ENCODE assay signal across 8 cellular contexts in genomic region chr11:43868852-43869567, GRCh38. TPM values are rescaled to one million over a fixed set of nuclear protein-coding genes. Genes with fewer than 3 reads are reported as not detected.
DNase-seq lines count a peak whose midpoint lies in the region; ATAC-seq, FAIRE-seq and TF ChIP-seq lines count a peak whose summit lies in the region.

No MANE protein-coding gene starts in this region.

- H3K27ac Mint-ChIP-seq in CD8-positive, alpha-beta memory T cell, result peak overlapping the region; percentile 67 to 93 (median 88)
- H3K27ac Mint-ChIP-seq in endothelial cell (ENCODE audit: unreplicated experiment), result no peak overlapping the region

- peak; percentile 100 for ATAC-seq in HG03139 (IDR thresholded peaks at IDR 0.05; ENCODE audit: unreplicated experiment)

- H3K27me3 Mint-ChIP-seq in CD8-positive, alpha-beta memory T cell, result peaks cover 18 to 38% of the 10 kb centered on the region in 2 donors
- H3K27me3 Mint-ChIP-seq in endothelial cell (ENCODE audit: unreplicated experiment), result peaks cover 5% of the 10 kb centered on the region

- H3K9me1 ChIP-seq in endothelial cell of umbilical vein (replicated peaks; ENCODE audit: control insufficient read depth, extremely low read depth, insufficient read depth, low read length), result no peaks in the 10 kb centered on the region

- H3K9me3 Mint-ChIP-seq in CD8-positive, alpha-beta memory T cell, result peaks cover 0 to under 1% (median 0%) of the 10 kb centered on the region in 5 donors
- H3K9me3 Mint-ChIP-seq in endothelial cell (ENCODE audit: unreplicated experiment), result no peaks in the 10 kb centered on the region

- H3K4me1 ChIP-seq in CD8-positive, alpha-beta memory T cell (ENCODE audit: insufficient read depth, low read length), result peaks cover 17% of the 10 kb centered on the region
- H3K4me1 ChIP-seq in endothelial cell of umbilical vein (ENCODE audit: control insufficient read depth, extremely low read depth, insufficient read depth, low read length), result peaks cover 2% of the 10 kb centered on the region

- H4K20me1 ChIP-seq in endothelial cell of umbilical vein (replicated peaks; ENCODE audit: control insufficient read depth, extremely low read depth, insufficient read depth, low read length), result no peaks in the 10 kb centered on the region

- no peak for TF ChIP-seq CTCF in endothelial cell of umbilical vein (IDR thresholded peaks at IDR 0.05; ENCODE audit: extremely low read depth in 1 of 2, insufficient read depth in 1 of 2, low read depth in 1 of 2, low read length in 2 of 2)
- TF ChIP-seq CTCF in endothelial cell (IDR thresholded peaks at IDR 0.05; ENCODE audit: unreplicated experiment), result no peak

- intact Hi-C loops in endothelial cell of umbilical vein (cut with micrococcal nuclease), result no loop called here

- H3K27me3 ChIP-seq in CD8-positive, alpha-beta memory T cell (ENCODE audit: insufficient read depth, low read length, poor library complexity, severe bottlenecking), result no peaks in the 10 kb centered on the region
- H3K27me3 ChIP-seq in endothelial cell of umbilical vein (ENCODE audit: control insufficient read depth in 2 of 2, insufficient read depth in 2 of 2, low read length in 2 of 2), result peaks cover 13 to 21% of the 10 kb centered on the region in 2 experiments

- peaks cover 19 to 24% (median 23%) of the 10 kb centered on the region in 3 donors for H3K4me1 Mint-ChIP-seq in CD8-positive, alpha-beta memory T cell
- no peaks in the 10 kb centered on the region for H3K4me1 Mint-ChIP-seq in endothelial cell (ENCODE audit: unreplicated experiment)

- TF ChIP-seq POLR2A in endothelial cell of umbilical vein (IDR thresholded peaks at IDR 0.05; ENCODE audit: low read depth, low read length), result no peak

- no TSS peak for BruUV-seq in endothelial cell of umbilical vein (replicated peaks; lab: Mats Ljungman, UMichigan)

- POLR2A ChIA-PET in CD8-positive, alpha-beta memory T cell (lab: Charles Lee), result interaction anchor here (0.6 to 0.8 kb wide), 2 partner anchors 12 to 233 kb away, joined by 3 read pairs; partner anchors contain the start of gene ALKBH3
- POLR2A ChIA-PET in endothelial cell of umbilical vein (lab: Charles Lee), result no interaction called here

- H3K4me3 Mint-ChIP-seq in CD8-positive, alpha-beta memory T cell, result peak overlapping the region; percentile 2 to 64 (median 57)
- no peak overlapping the region for H3K4me3 Mint-ChIP-seq in endothelial cell (ENCODE audit: unreplicated experiment)

- no peaks in the 10 kb centered on the region for H3K36me3 ChIP-seq in CD8-positive, alpha-beta memory T cell (ENCODE audit: insufficient read depth, low read length)
- no peaks in the 10 kb centered on the region for H3K36me3 ChIP-seq in endothelial cell of umbilical vein (ENCODE audit: control insufficient read depth in 2 of 2, extremely low read depth in 1 of 2, insufficient read depth in 2 of 2, low read length in 2 of 2)

- H3K9me3 ChIP-seq in CD8-positive, alpha-beta memory T cell (ENCODE audit: low read length), result no peaks in the 10 kb centered on the region
- no peaks in the 10 kb centered on the region for H3K9me3 ChIP-seq in endothelial cell of umbilical vein (replicated peaks; ENCODE audit: control insufficient read depth, insufficient read depth, low read length)

- H3K36me3 Mint-ChIP-seq in CD8-positive, alpha-beta memory T cell, result no peaks in the 10 kb centered on the region
- peaks cover 4% of the 10 kb centered on the region for H3K36me3 Mint-ChIP-seq in endothelial cell (ENCODE audit: low read depth, unreplicated experiment)

- H3K27ac ChIP-seq in CD8-positive, alpha-beta memory T cell (ENCODE audit: low read depth, low read length), result no peak overlapping the region
- H3K27ac ChIP-seq in endothelial cell of umbilical vein (ENCODE audit: insufficient read depth, low read depth, low read length), result no peak overlapping the region

- dilution Hi-C loops in endothelial cell of umbilical vein (cut with MboI; ENCODE audit: extremely low pct_ligation_motif_present, low sequenced_read_pairs), result no loop called here

- H2AFZ ChIP-seq in endothelial cell of umbilical vein (ENCODE audit: low read depth, low read length), result no peak overlapping the region

- peak in 3 of 5 donors; percentile 8 to 70 (median 49) for DNase-seq in CD8-positive, alpha-beta memory T cell
- DNase-seq in GM19239 (ENCODE audit: insufficient read length, low spot score) (peak; percentile 62), SIG-M5 (lab: John Stamatoyannopoulos, UW) (peak; percentile 86), endothelial cell of umbilical vein (ENCODE audit: low read depth, low spot score) (peak; percentile 13), endothelial cell (ENCODE audit: low spot score) (no peak), hippocampal formation (lab: John Stamatoyannopoulos, UW) (no peak)
- peak; percentile 54 for DNase-seq in stimulated activated CD4-positive, alpha-beta T cell treated with anti-CD3 and anti-CD28 coated beads, Interleukin-4, amount 100 ng/mL, for 24 hours

- H3K4me3 ChIP-seq in CD8-positive, alpha-beta memory T cell (ENCODE audit: low read length), result peak overlapping the region; percentile 19
- no peak overlapping the region for H3K4me3 ChIP-seq in endothelial cell of umbilical vein (replicated peaks in 1 of 3; ENCODE audit: insufficient read depth in 1 of 3, low read depth in 1 of 3, low read length in 3 of 3)

- H3K79me2 ChIP-seq in endothelial cell of umbilical vein (ENCODE audit: control insufficient read depth, insufficient read depth, low read length), result no peaks in the 10 kb centered on the region

- CTCF ChIA-PET in CD8-positive, alpha-beta memory T cell (lab: Charles Lee), result interaction anchor here (0.6 to 1.4 kb wide), 2 partner anchors 12 to 17 kb away, joined by 4 to 5 read pairs; no protein-coding TSS in a partner anchor
- CTCF ChIA-PET in endothelial cell of umbilical vein (lab: Charles Lee), result interaction anchor here (1.0 to 2.0 kb wide), 5 partner anchors 10 to 388 kb away, joined by 3 to 5 read pairs (median 3); no protein-coding TSS in a partner anchor

- H3K9ac ChIP-seq in endothelial cell of umbilical vein (replicated peaks; ENCODE audit: extremely low read depth, insufficient read depth, low read length), result no peak overlapping the region

- FAIRE-seq in GM19239 (lab: Jason Lieb, UNC), result peak; percentile 96
- FAIRE-seq in endothelial cell of umbilical vein (lab: Jason Lieb, UNC), result peak; percentile 12

- H3K4me2 ChIP-seq in endothelial cell of umbilical vein (ENCODE audit: insufficient read depth, low read length), result no peak overlapping the region

TF ChIP-seq in endothelial cell of umbilical vein, 7 proteins besides CTCF, POLR2A, EP300 and RAD21:
- TF ChIP-seq FOS (IDR thresholded peaks at IDR 0.05; ENCODE audit: borderline replicate concordance, insufficient read depth, low read length) (no peak), MAX (IDR thresholded peaks at IDR 0.05; ENCODE audit: insufficient read depth, insufficient read length) (no peak), JUN (IDR thresholded peaks at IDR 0.05; ENCODE audit: borderline replicate concordance, insufficient read depth, insufficient read length, low read depth) (peak; percentile 30), POLR2AphosphoS5 (IDR thresholded peaks at IDR 0.05; ENCODE audit: insufficient read depth, low read depth, low read length) (no peak)

RNA-seq across cellular contexts. Expression of gene ALKBH3, which starts 11.6 kb away (rescaled TPM):
- total RNA-seq in CD8-positive, alpha-beta memory T cell, result 10 to 100 TPM; 51.1 to 51.5 TPM
- polyA plus RNA-seq in CD8-positive, alpha-beta memory T cell, result 38.3 TPM
- total RNA-seq in endothelial cell of umbilical vein (32.3 and 34.7 TPM in 2 replicates), endothelial cell (ENCODE audit: unreplicated experiment) (27.3 TPM)
- polyA plus RNA-seq in endothelial cell of umbilical vein, result 23.0 and 28.0 TPM in 2 replicates
- polyA plus RNA-seq in endothelial cell of umbilical vein (2011; cell fraction: cytosol; rRNA removed), result 32.3 and 34.3 TPM in 2 replicates
- 30.4 and 31.7 TPM in 2 replicates for polyA plus RNA-seq in endothelial cell of umbilical vein (2011; cell fraction: nucleus; rRNA removed)
- polyA plus RNA-seq in endothelial cell of umbilical vein (2012), result 27.8 and 34.4 TPM in 2 replicates
- polyA minus RNA-seq in endothelial cell of umbilical vein, result 17.7 and 22.7 TPM in 2 replicates
- polyA minus RNA-seq in endothelial cell of umbilical vein (2011; cell fraction: cytosol; rRNA and poly(A)+ RNA removed), result 2.2 TPM
- polyA minus RNA-seq in endothelial cell of umbilical vein (2011; cell fraction: nucleus; rRNA and poly(A)+ RNA removed), result 11.3 and 14.6 TPM in 2 replicates

Comparison
In these comparisons a context has a peak if more than half of its experiments do, and no peak if none do; other contexts are left out.
1. DNase-seq: peak in CD8-positive, alpha-beta memory T cell (3 of 5), GM19239 (single experiment), SIG-M5 (single experiment), endothelial cell of umbilical vein (single experiment) and stimulated activated CD4-positive, alpha-beta T cell treated with anti-CD3 and anti-CD28 coated beads, Interleukin-4, amount 100 ng/mL, for 24 hours (single experiment); none in endothelial cell (single experiment) and hippocampal formation (0 of 2).